Comparison of ENCODE assay signal across 9 cellular contexts in the genomic region with DNA sequence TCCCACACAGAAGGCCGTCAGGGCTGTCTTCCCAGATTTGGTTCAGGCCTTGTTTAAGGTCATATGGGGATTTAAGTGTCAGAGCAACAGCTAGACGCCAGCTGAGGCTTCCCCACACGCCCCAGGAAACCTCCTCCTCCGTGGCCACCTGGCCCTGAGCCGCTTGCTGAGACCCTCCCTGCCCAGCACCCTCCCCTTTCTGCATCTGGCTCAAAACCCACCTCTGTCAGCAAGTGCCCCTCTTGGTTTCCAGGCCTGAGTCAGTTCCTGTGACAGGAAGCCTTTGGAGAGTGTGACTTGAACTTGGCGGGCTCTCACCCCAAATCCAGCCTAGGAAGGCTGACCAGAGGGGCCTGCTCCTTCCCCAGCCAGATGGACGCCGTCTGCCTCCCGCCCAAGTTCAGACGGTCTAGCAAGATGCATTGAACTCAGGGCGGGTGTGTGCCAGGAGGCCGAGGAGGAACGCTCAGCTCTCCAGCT. TPM values are rescaled to one million over a fixed set of nuclear protein-coding genes. Genes with fewer than 3 reads are reported as not detected.
DNase-seq lines count a peak whose midpoint lies in the region; ATAC-seq and TF ChIP-seq lines count a peak whose summit lies in the region.
"Had no signal": no experiment of that assay in that cellular context is flagged by ENCODE, and none has a peak within 500 bp of the region (broad histone marks: within the 10 kb centered on the region; RNA-seq: fewer than 3 reads in every experiment).

No MANE protein-coding gene starts in this region.

- TF ChIP-seq CTCF in chondrocyte (IDR thresholded peaks at IDR 0.05) (no peak), lung (IDR thresholded peaks at IDR 0.05; ENCODE audit: control extremely low read depth, extremely low read depth) (no peak), upper lobe of left lung (IDR thresholded peaks at IDR 0.05) (no peak)

- H3K4me3 Mint-ChIP-seq in activated T-cell treated with anti-CD3 and anti-CD28 coated beads, Interleukin-2, amount 50 U/mL, for 24 hours: no peak overlapping the region
- H3K4me3 Mint-ChIP-seq in activated T-cell treated with anti-CD3 and anti-CD28 coated beads, Interleukin-2, amount 50 U/mL, for 4 hours: no peak overlapping the region
- H3K4me3 Mint-ChIP-seq in chondrocyte (ENCODE audit: unreplicated experiment): no peak overlapping the region

- WGBS in lung, 2 donors: 15 to 27% methylated on average over 13 of the region's 13 CpGs
- WGBS in upper lobe of left lung, 2 donors: 34 to 43% methylated on average over 11 to 13 of the region's 13 CpGs

- DNase-seq in activated T-cell treated with anti-CD3 and anti-CD28 coated beads, Interleukin-2, amount 50 U/mL, for 24 hours: no peak
- no peak for DNase-seq in activated T-cell treated with anti-CD3 and anti-CD28 coated beads, Interleukin-2, amount 50 U/mL, for 4 hours
- DNase-seq in chondrocyte (ENCODE audit: low spot score): peak; percentile 58
- DNase-seq in lung (ENCODE audit: low spot score): peak; percentile 60
- peak; percentile 41 to 50 for DNase-seq in upper lobe of left lung
- no peak for DNase-seq in ureter (ENCODE audit: low spot score)

- ATAC-seq in activated T-cell treated with anti-CD3 and anti-CD28 coated beads, Interleukin-2, amount 50 U/mL, for 4 hours: no peak
- ATAC-seq in lung (ENCODE audit: insufficient read depth, low FRiP score) (peak; percentile 32), upper lobe of left lung (ENCODE audit: low FRiP score in 2 of 2) (peak; percentile 4 to 73), HG03565 (IDR thresholded peaks at IDR 0.05; ENCODE audit: unreplicated experiment) (no peak), GM18519 (IDR thresholded peaks at IDR 0.05; ENCODE audit: low FRiP score, unreplicated experiment) (no peak)

- H3K27ac Mint-ChIP-seq in activated T-cell treated with anti-CD3 and anti-CD28 coated beads, Interleukin-2, amount 50 U/mL, for 24 hours: peak overlapping the region; percentile 71
- H3K27ac Mint-ChIP-seq in chondrocyte (ENCODE audit: unreplicated experiment): no peak overlapping the region

- no peaks in the 10 kb centered on the region for H3K36me3 ChIP-seq in lung (ENCODE audit: control insufficient read depth in 2 of 2, insufficient read depth in 2 of 2, low read length in 2 of 2)
- no peaks in the 10 kb centered on the region for H3K36me3 ChIP-seq in upper lobe of left lung

- no peak for TF ChIP-seq POLR2A in upper lobe of left lung (IDR thresholded peaks at IDR 0.05)

- H3K36me3 Mint-ChIP-seq in activated T-cell treated with anti-CD3 and anti-CD28 coated beads, Interleukin-2, amount 50 U/mL, for 24 hours (ENCODE audit: low read depth): no peaks in the 10 kb centered on the region
- no peaks in the 10 kb centered on the region for H3K36me3 Mint-ChIP-seq in activated T-cell treated with anti-CD3 and anti-CD28 coated beads, Interleukin-2, amount 50 U/mL, for 4 hours (ENCODE audit: insufficient read depth)
- no peaks in the 10 kb centered on the region for H3K36me3 Mint-ChIP-seq in chondrocyte (ENCODE audit: low read depth)

- H3K9me3 ChIP-seq in lung (ENCODE audit: control insufficient read depth in 2 of 2, insufficient read depth in 1 of 2, low read length in 1 of 2): no peaks in the 10 kb centered on the region
- H3K9me3 ChIP-seq in upper lobe of left lung: no peaks in the 10 kb centered on the region

- H3K27ac ChIP-seq in lung (ENCODE audit: low read depth in 1 of 2, low read length in 1 of 2) (peak overlapping the region; percentile 38 to 88), upper lobe of left lung (peak overlapping the region; percentile 62 to 87 (median 82))
- H3K27ac ChIP-seq: KMS-11 had no signal

- H3K4me1 ChIP-seq in lung (ENCODE audit: control insufficient read depth in 2 of 2, insufficient read depth in 2 of 2, low read length in 2 of 2): peaks cover 0 to 31% of the 10 kb centered on the region in 2 donors
- H3K4me1 ChIP-seq in upper lobe of left lung: peaks cover 35 to 52% (median 36%) of the 10 kb centered on the region in 4 donors

- H3K4me3 ChIP-seq in lung (no peak overlapping the region), upper lobe of left lung (no peak overlapping the region)

- no peaks in the 10 kb centered on the region for H3K27me3 Mint-ChIP-seq in activated T-cell treated with anti-CD3 and anti-CD28 coated beads, Interleukin-2, amount 50 U/mL, for 24 hours
- H3K27me3 Mint-ChIP-seq in activated T-cell treated with anti-CD3 and anti-CD28 coated beads, Interleukin-2, amount 50 U/mL, for 4 hours (ENCODE audit: low read depth): no peaks in the 10 kb centered on the region
- no peaks in the 10 kb centered on the region for H3K27me3 Mint-ChIP-seq in chondrocyte (ENCODE audit: low read depth)

- no peaks in the 10 kb centered on the region for H3K27me3 ChIP-seq in lung (ENCODE audit: control insufficient read depth, insufficient read depth)
- no peaks in the 10 kb centered on the region for H3K27me3 ChIP-seq in upper lobe of left lung

- peaks cover 61% of the 10 kb centered on the region for H3K4me1 Mint-ChIP-seq in activated T-cell treated with anti-CD3 and anti-CD28 coated beads, Interleukin-2, amount 50 U/mL, for 24 hours (ENCODE audit: low read depth)
- peaks cover 50% of the 10 kb centered on the region for H3K4me1 Mint-ChIP-seq in activated T-cell treated with anti-CD3 and anti-CD28 coated beads, Interleukin-2, amount 50 U/mL, for 4 hours (ENCODE audit: low read depth)
- no peaks in the 10 kb centered on the region for H3K4me1 Mint-ChIP-seq in chondrocyte (ENCODE audit: low read depth)

- no peak for TF ChIP-seq EP300 in upper lobe of left lung (IDR thresholded peaks at IDR 0.05)

- H3K9me3 Mint-ChIP-seq in activated T-cell treated with anti-CD3 and anti-CD28 coated beads, Interleukin-2, amount 50 U/mL, for 24 hours: no peaks in the 10 kb centered on the region
- H3K9me3 Mint-ChIP-seq in activated T-cell treated with anti-CD3 and anti-CD28 coated beads, Interleukin-2, amount 50 U/mL, for 4 hours: no peaks in the 10 kb centered on the region
- H3K9me3 Mint-ChIP-seq in chondrocyte (ENCODE audit: low read depth): no peaks in the 10 kb centered on the region

RNA-seq across cellular contexts. Expression of a gene that starts 0.6 kb away (rescaled TPM):
- total RNA-seq in activated T-cell treated with anti-CD3 and anti-CD28 coated beads, Interleukin-2, amount 50 U/mL, for 4 hours: under 1 TPM; 0.63 to 0.66 (median 0.63) TPM
- total RNA-seq in chondrocyte (not detected in 3 replicates), lung (1 to 10 TPM; 2.9 to 6.9 TPM), upper lobe of left lung (1 to 10 TPM in 4 of 6 donors, under 1 TPM in 2; 0.15 to 4.5 (median 2.4) TPM), ureter (1.6 TPM)
- polyA plus RNA-seq in lung: 1 to 10 TPM; 1.6 to 4.5 TPM

RNA-seq across cellular contexts. Expression of a gene that starts 27.0 kb away (rescaled TPM):
- not detected for total RNA-seq in activated T-cell treated with anti-CD3 and anti-CD28 coated beads, Interleukin-2, amount 50 U/mL, for 4 hours
- total RNA-seq in chondrocyte: not detected in 3 replicates
- 1 to 10 TPM; 1.4 to 1.5 TPM for total RNA-seq in lung
- polyA plus RNA-seq in lung: under 1 TPM; 0.18 to 0.79 TPM
- 1 to 10 TPM in 3 of 6 donors, under 1 TPM in 3; 0.30 to 3.1 (median 1.3) TPM for total RNA-seq in upper lobe of left lung
- total RNA-seq in ureter: 0.81 TPM

RNA-seq across cellular contexts. Expression of a gene that starts 52.5 kb away (rescaled TPM):
- under 1 TPM in 2 of 3 donors, not detected in 1; 0.16 to 0.38 TPM for total RNA-seq in activated T-cell treated with anti-CD3 and anti-CD28 coated beads, Interleukin-2, amount 50 U/mL, for 4 hours
- total RNA-seq in chondrocyte: 0.53 to 3.0 TPM (median 2.8 TPM) in 3 replicates
- 10 to 100 TPM; 45.7 to 70.0 TPM for total RNA-seq in lung
- 10 to 100 TPM; 37.0 to 42.0 TPM for polyA plus RNA-seq in lung
- total RNA-seq in upper lobe of left lung: 10 to 100 TPM; 16.2 to 61.4 (median 33.8) TPM
- 41.8 TPM for total RNA-seq in ureter

Comparison
In these comparisons a context has a peak if more than half of its experiments do, and no peak if none do; other contexts are left out.
1. DNase-seq: peak in chondrocyte (single experiment), lung (single experiment) and upper lobe of left lung (2 of 2); none in activated T-cell treated with anti-CD3 and anti-CD28 coated beads, Interleukin-2, amount 50 U/mL, for 24 hours (single experiment), activated T-cell treated with anti-CD3 and anti-CD28 coated beads, Interleukin-2, amount 50 U/mL, for 4 hours (single experiment) and ureter (single experiment).
2. ATAC-seq: peak in lung (single experiment) and upper lobe of left lung (2 of 2); none in activated T-cell treated with anti-CD3 and anti-CD28 coated beads, Interleukin-2, amount 50 U/mL, for 4 hours (0 of 2), HG03565 (single experiment) and GM18519 (single experiment).